ENCODE assay signal across 8 cellular contexts in genomic region chr1:110312188-110313121, GRCh38. TPM values are rescaled to one million over a fixed set of nuclear protein-coding genes. Genes with fewer than 3 reads are reported as not detected.
DNase-seq lines count a peak whose midpoint lies in the region; ATAC-seq and TF ChIP-seq lines count a peak whose summit lies in the region.

No MANE protein-coding gene starts in this region.

- H3K18ac ChIP-seq in trophoblast cell (ENCODE audit: low read length), result no peak overlapping the region

- no peaks in the 10 kb centered on the region for H3K4me1 Mint-ChIP-seq in activated naive CD8-positive, alpha-beta T cell (ENCODE audit: low read depth)
- peaks cover 27% of the 10 kb centered on the region for H3K4me1 Mint-ChIP-seq in type B pancreatic cell (ENCODE audit: unreplicated experiment)

- no peaks in the 10 kb centered on the region for H3K9me3 ChIP-seq in SK-N-SH
- H3K9me3 ChIP-seq in trophoblast cell (ENCODE audit: insufficient read depth, low read depth, low read length), result peaks cover 3% of the 10 kb centered on the region

- H3K23ac ChIP-seq in trophoblast cell (ENCODE audit: low read length), result no peak overlapping the region

- H3K4ac ChIP-seq in trophoblast cell (ENCODE audit: low read depth, low read length), result no peak overlapping the region

- peaks cover 0 to 4% of the 10 kb centered on the region in 2 experiments; a peak in 1 of 4 replicates for H3K4me1 ChIP-seq in SK-N-SH (ENCODE audit: control insufficient read depth in 1 of 2, insufficient read depth in 2 of 2, low read depth in 1 of 2, low read length in 1 of 2)
- peaks cover 0 to 2% of the 10 kb centered on the region in 2 experiments for H3K4me1 ChIP-seq in trophoblast cell (ENCODE audit: control insufficient read depth in 1 of 2, insufficient read depth in 2 of 2, low read length in 2 of 2)

- intact Hi-C loops in Right ventricle myocardium inferior (cut with DNase I), result loop anchor here (1.0 to 5.0 kb wide), 3 partner anchors 105 to 150 kb away; no protein-coding TSS in a partner anchor

- no peak overlapping the region for H3K4me3 Mint-ChIP-seq in activated naive CD8-positive, alpha-beta T cell
- no peak overlapping the region for H3K4me3 Mint-ChIP-seq in type B pancreatic cell

- WGBS in SK-N-SH (ENCODE audit: low lambda C conversion rate), result 67% methylated on average over 6 of the region's 14 CpGs
- WGBS in trophoblast cell (ENCODE audit: extremely low coverage, insufficient coverage, insufficient read length), result no CpG with 5 or more reads among the region's 14 CpGs

- H2AFZ ChIP-seq in SK-N-SH (ENCODE audit: low read depth), result peak overlapping the region; percentile 39; the same call in 1 of the 2 replicates
- H2AFZ ChIP-seq in trophoblast cell (ENCODE audit: insufficient read depth, low read length, poor library complexity), result no peak overlapping the region

- H3K79me1 ChIP-seq in trophoblast cell (ENCODE audit: low read length), result no peaks in the 10 kb centered on the region

- peak; percentile 97 for ATAC-seq in Right ventricle myocardium inferior
- no peak for ATAC-seq in GM18870 (IDR thresholded peaks at IDR 0.05; ENCODE audit: unreplicated experiment)

- H3F3A ChIP-seq in SK-N-SH (replicated peaks; ENCODE audit: insufficient read depth), result no peaks in the 10 kb centered on the region

- H3K36me3 Mint-ChIP-seq in activated naive CD8-positive, alpha-beta T cell, result no peaks in the 10 kb centered on the region
- no peaks in the 10 kb centered on the region for H3K36me3 Mint-ChIP-seq in type B pancreatic cell

- no peak overlapping the region for H4K91ac ChIP-seq in trophoblast cell (ENCODE audit: low read depth, low read length)

- H3K27ac ChIP-seq in SK-N-SH (ENCODE audit: low read depth in 2 of 2, low read length in 1 of 2) (no peak overlapping the region), trophoblast cell (ENCODE audit: low read depth, low read length) (no peak overlapping the region)

- H2BK12ac ChIP-seq in trophoblast cell (ENCODE audit: low read length), result no peak overlapping the region

- TF ChIP-seq CTCF in GM12865 (IDR thresholded peaks at IDR 0.05; ENCODE audit: insufficient read depth, low read depth, low read length, missing control alignments), result peak; percentile 91
- peak; percentile 94 for TF ChIP-seq CTCF in SK-N-SH (IDR thresholded peaks at IDR 0.05)
- peak; percentile 96 for TF ChIP-seq CTCF in type B pancreatic cell (conservative IDR thresholded peaks at IDR 0.05)

- H3K4me2 ChIP-seq in SK-N-SH (no peak overlapping the region), trophoblast cell (ENCODE audit: low read length) (no peak overlapping the region)

- H3K27me3 ChIP-seq in SK-N-SH (ENCODE audit: insufficient read depth) (no peaks in the 10 kb centered on the region; the same call in 1 of the 2 replicates), trophoblast cell (ENCODE audit: insufficient read depth, low read length) (no peaks in the 10 kb centered on the region)

- H3K9ac ChIP-seq in SK-N-SH (no peak overlapping the region), trophoblast cell (ENCODE audit: low read length) (no peak overlapping the region)

- no peaks in the 10 kb centered on the region for H3K9me3 Mint-ChIP-seq in activated naive CD8-positive, alpha-beta T cell (ENCODE audit: low read depth)
- no peaks in the 10 kb centered on the region for H3K9me3 Mint-ChIP-seq in type B pancreatic cell

- H3K4me3 ChIP-seq in GM12865 (ENCODE audit: low read depth, low read length) (no peak overlapping the region), SK-N-SH (ENCODE audit: low read depth in 2 of 2, low read length in 1 of 2) (peak overlapping the region in 1 of 2 experiments; percentile 49; a peak in 1 of 4 replicates), trophoblast cell (ENCODE audit: low read depth, low read length) (no peak overlapping the region)

- H4K12ac ChIP-seq in trophoblast cell (ENCODE audit: low read depth, low read length), result no peak overlapping the region

- no peak overlapping the region for H4K8ac ChIP-seq in trophoblast cell (ENCODE audit: low read depth, low read length)

- no peak overlapping the region for H3K14ac ChIP-seq in trophoblast cell (ENCODE audit: low read length)

- H3K9me2 ChIP-seq in SK-N-SH, result no peaks in the 10 kb centered on the region

- peak; percentile 77 for DNase-seq in GM12865 (ENCODE audit: low read depth)
- peak; percentile 63 for DNase-seq in LoVo (ENCODE audit: low spot score)
- peak; percentile 77 for DNase-seq in SK-N-SH
- peak; percentile 88 for DNase-seq in Right ventricle myocardium inferior (ENCODE audit: missing footprints)
- peak; percentile 49 to 78 for DNase-seq in trophoblast cell
- peak; percentile 77 for DNase-seq in type B pancreatic cell (ENCODE audit: extremely low spot score, unreplicated experiment)

- H3K36me3 ChIP-seq in SK-N-SH (replicated peaks in 1 of 2; ENCODE audit: control insufficient read depth in 1 of 2, insufficient read depth in 2 of 2, low read length in 1 of 2), result no peaks in the 10 kb centered on the region
- H3K36me3 ChIP-seq in trophoblast cell (ENCODE audit: control insufficient read depth in 1 of 2, insufficient read depth in 2 of 2, low read length in 2 of 2), result no peaks in the 10 kb centered on the region

- H2BK120ac ChIP-seq in trophoblast cell (ENCODE audit: insufficient read depth, low read length, poor library complexity), result no peak overlapping the region

- no peak overlapping the region for H2BK5ac ChIP-seq in trophoblast cell (ENCODE audit: low read depth, low read length, poor library complexity)

- H3K79me2 ChIP-seq in SK-N-SH (ENCODE audit: insufficient read depth) (no peaks in the 10 kb centered on the region), trophoblast cell (ENCODE audit: control insufficient read depth, insufficient read depth, low read length, poor library complexity) (no peaks in the 10 kb centered on the region)

- TF ChIP-seq RAD21 in SK-N-SH (IDR thresholded peaks at IDR 0.05; ENCODE audit: low read length), result peak; percentile 100

- no peak for TF ChIP-seq EP300 in SK-N-SH (IDR thresholded peaks at IDR 0.05; ENCODE audit: borderline replicate concordance in 1 of 2, low read depth in 1 of 2, low read length in 1 of 2)

- H3K27me3 Mint-ChIP-seq in activated naive CD8-positive, alpha-beta T cell, result no peaks in the 10 kb centered on the region
- peaks cover 35% of the 10 kb centered on the region for H3K27me3 Mint-ChIP-seq in type B pancreatic cell

- H3K27ac Mint-ChIP-seq in activated naive CD8-positive, alpha-beta T cell, result peak overlapping the region; percentile 41
- no peak overlapping the region for H3K27ac Mint-ChIP-seq in type B pancreatic cell

- CTCF ChIA-PET in SK-N-SH (lab: Yijun Ruan, JAX), result interaction anchor here (0.5 to 32.6 kb wide), 92 partner anchors 9 to 1366 kb away, joined by 3 to 1300 read pairs (median 5); partner anchors contain the start of genes KCNC4, LAMTOR5, PROK1 and RBM15

- no peaks in the 10 kb centered on the region for H4K20me1 ChIP-seq in SK-N-SH (ENCODE audit: insufficient read depth)

- no peak overlapping the region for H2AK5ac ChIP-seq in trophoblast cell (ENCODE audit: low read length)

- POLR2A ChIA-PET in SK-N-SH (lab: Yijun Ruan, JAX), result interaction anchor here (1.3 kb wide), 1 partner anchor 105 kb away, joined by 7 read pairs; no protein-coding TSS in a partner anchor

TF ChIP-seq in SK-N-SH, 30 proteins besides CTCF, POLR2A, EP300 and RAD21:
- TF ChIP-seq RFX5 (IDR thresholded peaks at IDR 0.05; ENCODE audit: low read length), result 0 out of 2 replicates have a peak, but pooled peaks have one; percentile 29
- peak; percentile 99 for TF ChIP-seq SMC3 (IDR thresholded peaks at IDR 0.05; ENCODE audit: low read depth, low read length)
- no peak for TF ChIP-seq CHD2 (IDR thresholded peaks at IDR 0.05; ENCODE audit: low read length, partially characterized antibody)
- no peak for TF ChIP-seq MXI1 (IDR thresholded peaks at IDR 0.05; ENCODE audit: low read depth, low read length)

RNA-seq across cellular contexts. Expression of gene RBM15, which starts 26.7 kb away (rescaled TPM):
- 3.8 and 4.7 TPM in 2 replicates for polyA plus RNA-seq in SK-N-SH (2012; rRNA removed)
- 2.6 and 3.5 TPM in 2 replicates for polyA plus RNA-seq in SK-N-SH (2012; cell fraction: cytosol; rRNA removed)
- polyA plus RNA-seq in SK-N-SH (2012; cell fraction: nucleus; rRNA removed), result 6.0 and 7.0 TPM in 2 replicates
- total RNA-seq in Right ventricle myocardium inferior (14.7 TPM), type B pancreatic cell (ENCODE audit: low replicate concordance) (23.2 and 41.4 TPM in 2 replicates)
- 11.4 and 11.5 TPM in 2 replicates for polyA plus RNA-seq in trophoblast cell (2013)
